Comparison of ENCODE assay signal across 37 cellular contexts in genomic region chr2:7089284-7089683, GRCh38.
"Had no signal": no experiment of that assay in that cellular context is flagged by ENCODE, and none has a peak within 500 bp of the region (broad histone marks: within the 10 kb centered on the region; RNA-seq: fewer than 3 reads in every experiment).

No MANE protein-coding gene starts in this region.

- H3K4me1 Mint-ChIP-seq: activated CD4-positive, alpha-beta T cell treated with anti-CD3 and anti-CD28 coated beads for 36 hours; activated CD8-positive, alpha-beta memory T cell treated with anti-CD3 and anti-CD28 coated beads, Interleukin-2, amount 10 ng/mL, durations not matched to agents 7 days and 5 days; activated naive CD8-positive, alpha-beta T cell treated with anti-CD3 and anti-CD28 coated beads for 36 hours; activated T-helper 17 cell treated with anti-CD3 and anti-CD28 coated beads, Interleukin-2, amount 50 U/mL, for 72 hours had no signal

- FAIRE-seq: astrocyte, colon, TTC549 had no signal

- ATAC-seq: activated CD4-positive, alpha-beta T cell treated with anti-CD3 and anti-CD28 coated beads for 36 hours; activated CD4-positive, CD25-positive, alpha-beta regulatory T cell treated with anti-CD3 and anti-CD28 coated beads, Interleukin-2, amount 50 U/mL, for 24 hours; activated CD8-positive, alpha-beta memory T cell treated with anti-CD3 and anti-CD28 coated beads, Interleukin-2, amount 10 ng/mL, durations not matched to agents 7 days and 5 days; activated CD8-positive, alpha-beta T cell treated with anti-CD3 and anti-CD28 coated beads for 36 hours; activated naive CD4-positive, alpha-beta T cell treated with anti-CD3 and anti-CD28 coated beads, Interleukin-2, amount 50 U/mL, for 72 hours; activated T-cell treated with anti-CD3 and anti-CD28 coated beads, Interleukin-2, amount 50 U/mL, for 4 hours; activated T-cell treated with anti-CD3 and anti-CD28 coated beads, Interleukin-2, amount 50 U/mL, for 72 hours; activated T-helper 17 cell treated with anti-CD3 and anti-CD28 coated beads, Interleukin-2, amount 50 U/mL, for 72 hours; body of pancreas had no signal

- H3K27me3 Mint-ChIP-seq: activated CD4-positive, alpha-beta T cell treated with anti-CD3 and anti-CD28 coated beads for 36 hours; activated CD8-positive, alpha-beta T cell treated with anti-CD3 and anti-CD28 coated beads for 36 hours; activated naive CD8-positive, alpha-beta T cell treated with anti-CD3 and anti-CD28 coated beads for 36 hours; activated T-helper 17 cell treated with anti-CD3 and anti-CD28 coated beads, Interleukin-2, amount 50 U/mL, for 72 hours had no signal

- H3K4me3 Mint-ChIP-seq: activated CD4-positive, alpha-beta T cell treated with anti-CD3 and anti-CD28 coated beads for 36 hours; activated CD8-positive, alpha-beta memory T cell treated with anti-CD3 and anti-CD28 coated beads, Interleukin-2, amount 10 ng/mL, durations not matched to agents 7 days and 5 days; activated CD8-positive, alpha-beta T cell treated with anti-CD3 and anti-CD28 coated beads for 36 hours; activated naive CD4-positive, alpha-beta T cell treated with anti-CD3 and anti-CD28 coated beads for 36 hours; activated naive CD8-positive, alpha-beta T cell treated with anti-CD3 and anti-CD28 coated beads for 36 hours; activated T-cell treated with anti-CD3 and anti-CD28 coated beads, Interleukin-2, amount 50 U/mL, for 4 hours; activated T-cell treated with anti-CD3 and anti-CD28 coated beads, Interleukin-2, amount 50 U/mL, for 72 hours; activated T-helper 1 cell treated with anti-CD3 and anti-CD28 coated beads, Interleukin-12 subunit alpha, Interleukin-12 subunit beta, Interleukin-2, Interleukin-4 antibody, amounts not matched to agents 30 ng/mL and 10 ng/mL and 1 ng/mL, durations not matched to agents 14 hours and 24 hours and 36 hours; activated T-helper 17 cell treated with anti-CD3 and anti-CD28 coated beads, Interleukin-2, amount 50 U/mL, for 72 hours; T-helper 1 cell treated with Interleukin-12 subunit alpha and Interleukin-12 subunit beta and Interleukin-4 antibody, amounts not matched to agents 30 μg/mL and 1 μg/mL, for 36 hours; T-helper 2 cell treated with Interferon-gamma antibody and Interleukin-4, amounts not matched to agents 5 μg/mL and 100 μg/mL, for 36 hours had no signal

- H3K36me3 ChIP-seq: adrenal gland, brain microvascular endothelial cell, breast epithelium had no signal

- H3K27me3 ChIP-seq: adrenal gland, body of pancreas, brain microvascular endothelial cell, breast epithelium had no signal

- H3K27ac Mint-ChIP-seq: activated CD4-positive, alpha-beta T cell treated with anti-CD3 and anti-CD28 coated beads for 36 hours; activated CD8-positive, alpha-beta memory T cell treated with anti-CD3 and anti-CD28 coated beads, Interleukin-2, amount 10 ng/mL, durations not matched to agents 7 days and 5 days; activated CD8-positive, alpha-beta T cell treated with anti-CD3 and anti-CD28 coated beads for 36 hours; activated naive CD4-positive, alpha-beta T cell treated with anti-CD3 and anti-CD28 coated beads for 36 hours; activated naive CD4-positive, alpha-beta T cell treated with anti-CD3 and anti-CD28 coated beads, Interleukin-2, amount 50 U/mL, for 72 hours; activated naive CD8-positive, alpha-beta T cell treated with anti-CD3 and anti-CD28 coated beads for 36 hours; activated T-cell treated with anti-CD3 and anti-CD28 coated beads, Interleukin-2, amount 50 U/mL, for 72 hours; activated T-helper 1 cell treated with anti-CD3 and anti-CD28 coated beads, Interleukin-12 subunit alpha, Interleukin-12 subunit beta, Interleukin-2, Interleukin-4 antibody, amounts not matched to agents 30 ng/mL and 10 ng/mL and 1 ng/mL, durations not matched to agents 14 hours and 24 hours and 36 hours; activated T-helper 17 cell treated with anti-CD3 and anti-CD28 coated beads, Interleukin-2, amount 50 U/mL, for 72 hours; T-helper 1 cell treated with Interleukin-12 subunit alpha and Interleukin-12 subunit beta and Interleukin-4 antibody, amounts not matched to agents 30 μg/mL and 1 μg/mL, for 36 hours; T-helper 2 cell treated with Interferon-gamma antibody and Interleukin-4, amounts not matched to agents 5 μg/mL and 100 μg/mL, for 36 hours had no signal

- H3K9me3 ChIP-seq: adrenal gland, body of pancreas, breast epithelium had no signal

- H3K27ac ChIP-seq: adrenal gland, body of pancreas, brain microvascular endothelial cell, breast epithelium, VCaP had no signal

- H3K4me1 ChIP-seq: adrenal gland, body of pancreas, breast epithelium had no signal

- DNase-seq: activated CD4-positive, alpha-beta T cell treated with anti-CD3 and anti-CD28 coated beads for 1 hour; activated CD4-positive, alpha-beta T cell treated with anti-CD3 and anti-CD28 coated beads for 36 hours; activated CD4-positive, alpha-beta T cell treated with anti-CD3 and anti-CD28 coated beads for 48 hours; activated CD4-positive, alpha-beta T cell treated with anti-CD3 and anti-CD28 coated beads, Interleukin-2, amount 50 U/mL, for 48 hours; activated CD4-positive, CD25-positive, alpha-beta regulatory T cell; activated CD8-positive, alpha-beta memory T cell treated with anti-CD3 and anti-CD28 coated beads, Interleukin-2, amount 10 ng/mL, durations not matched to agents 7 days and 5 days; activated CD8-positive, alpha-beta T cell treated with anti-CD3 and anti-CD28 coated beads for 36 hours; activated effector memory CD4-positive, alpha-beta T cell treated with anti-CD3 and anti-CD28 coated beads, Interleukin-2, amount 50 U/mL, for 16 hours; activated gamma-delta T cell treated with Interleukin-2 at 50 U/mL for 16 hours; activated naive CD4-positive, alpha-beta T cell; activated naive CD4-positive, alpha-beta T cell treated with anti-CD3 and anti-CD28 coated beads for 36 hours; activated naive CD4-positive, alpha-beta T cell treated with anti-CD3 and anti-CD28 coated beads, Interleukin-2, amount 50 U/mL, for 16 hours; activated naive CD8-positive, alpha-beta T cell treated with anti-CD3 and anti-CD28 coated beads for 36 hours; activated T-cell treated with anti-CD3 and anti-CD28 coated beads for 4 hours; activated T-cell treated with anti-CD3 and anti-CD28 coated beads, Interleukin-2, amount 50 U/mL, for 1 hour; activated T-cell treated with anti-CD3 and anti-CD28 coated beads, Interleukin-2, amount 50 U/mL, for 4 hours; activated T-cell treated with anti-CD3 and anti-CD28 coated beads, Interleukin-2, amount 50 U/mL, for 72 hours; adrenal gland; amniotic stem cell; aorta; body of pancreas; brain microvascular endothelial cell; central memory CD4-positive, alpha-beta T cell; T-helper 1 cell; T-helper 2 cell; T-helper 9 cell had no signal

- H3K4me3 ChIP-seq: adrenal gland, body of pancreas, breast epithelium had no signal

- H3K9me3 Mint-ChIP-seq: activated T-cell treated with anti-CD3 and anti-CD28 coated beads, Interleukin-2, amount 50 U/mL, for 72 hours; activated T-helper 17 cell treated with anti-CD3 and anti-CD28 coated beads, Interleukin-2, amount 50 U/mL, for 72 hours had no signal
